In the genomic region with DNA sequence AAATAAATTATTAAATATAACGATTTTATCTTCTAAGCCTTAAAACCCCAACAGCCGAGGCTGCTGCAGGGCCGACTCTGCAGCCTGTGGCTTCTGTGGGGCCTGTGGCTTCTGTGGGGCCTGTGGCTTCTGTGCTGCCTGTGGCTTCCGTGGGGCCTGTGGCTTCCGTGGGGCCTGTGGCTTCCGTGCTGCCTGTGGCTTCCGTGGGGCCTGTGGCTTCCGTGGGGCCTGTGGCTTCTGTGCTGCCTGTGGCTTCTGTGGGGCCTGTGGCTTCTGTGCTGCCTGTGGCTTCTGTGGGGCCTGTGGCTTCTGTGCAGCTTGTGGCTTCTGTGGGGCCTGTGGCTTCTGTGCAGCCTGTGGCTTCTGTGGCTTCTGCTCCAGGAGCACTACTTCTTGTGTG, we compare ENCODE assay signal across 13 cellular contexts. TPM values are rescaled to one million over a fixed set of nuclear protein-coding genes. Genes with fewer than 3 reads are reported as not detected.
DNase-seq lines count a peak whose midpoint lies in the region; ATAC-seq and TF ChIP-seq lines count a peak whose summit lies in the region.
"Not testable (repeated sequence)": the region's sequence is repeated elsewhere in the genome, so short reads cannot be mapped to it uniquely, and the experiment has no call there.
"Had no signal": no experiment of that assay in that cellular context is flagged by ENCODE, and none has a peak within 500 bp of the region (broad histone marks: within the 10 kb centered on the region; RNA-seq: fewer than 3 reads in every experiment).

No MANE protein-coding gene starts in this region.

- not testable (repeated sequence) for H3K4me3 ChIP-seq in CD8-positive, alpha-beta T cell (ENCODE audit: low read depth, low read length); RWPE2 (ENCODE audit: severe bottlenecking); naive thymus-derived CD4-positive, alpha-beta T cell (ENCODE audit: low read length)

- CTCF ChIA-PET in CD8-positive, alpha-beta T cell (lab: Charles Lee): interaction anchor here (0.9 to 1.7 kb wide), 3 partner anchors 9 to 80 kb away, joined by 3 read pairs; no protein-coding TSS in a partner anchor
- CTCF ChIA-PET in activated naive CD4-positive, alpha-beta T cell treated with anti-CD3 and anti-CD28 coated beads, Interleukin-2, amount 10 ng/mL, durations not matched to agents 7 days and 5 days (lab: Charles Lee); naive thymus-derived CD4-positive, alpha-beta T cell (lab: Charles Lee): not testable (repeated sequence)

- H3K27me3 ChIP-seq in CD8-positive, alpha-beta T cell (ENCODE audit: insufficient read depth, low read length); RWPE2 (ENCODE audit: insufficient read depth, poor library complexity, severe bottlenecking); naive thymus-derived CD4-positive, alpha-beta T cell (ENCODE audit: control insufficient read depth in 2 of 2, insufficient read depth in 2 of 2, low read length in 2 of 2): not testable (repeated sequence)

- TF ChIP-seq CTCF in CD8-positive, alpha-beta T cell (IDR thresholded peaks at IDR 0.05); RWPE2 (IDR thresholded peaks at IDR 0.05; ENCODE audit: poor library complexity, severe bottlenecking): not testable (repeated sequence)

- not testable (repeated sequence) for ATAC-seq in CD8-positive, alpha-beta T cell; RWPE2 (ENCODE audit: low read depth); naive thymus-derived CD4-positive, alpha-beta T cell

- H3K9me3 Mint-ChIP-seq in CD8-positive, alpha-beta T cell; activated CD4-positive, alpha-beta T cell treated with anti-CD3 and anti-CD28 coated beads, Interleukin-2, amount 10 ng/mL, durations not matched to agents 24 days and 14 days; activated naive CD4-positive, alpha-beta T cell treated with anti-CD3 and anti-CD28 coated beads, Interleukin-2, amount 10 ng/mL, durations not matched to agents 7 days and 5 days; naive thymus-derived CD4-positive, alpha-beta T cell: not testable (repeated sequence)

- peak overlapping the region; percentile 62 for H3K27ac Mint-ChIP-seq in CD8-positive, alpha-beta T cell
- H3K27ac Mint-ChIP-seq in activated CD4-positive, alpha-beta T cell treated with anti-CD3 and anti-CD28 coated beads, Interleukin-2, amount 10 ng/mL, durations not matched to agents 24 days and 14 days; activated naive CD4-positive, alpha-beta T cell treated with anti-CD3 and anti-CD28 coated beads, Interleukin-2, amount 10 ng/mL, durations not matched to agents 7 days and 5 days: not testable (repeated sequence)
- H3K27ac Mint-ChIP-seq in naive thymus-derived CD4-positive, alpha-beta T cell: peak overlapping the region in 3 of 9 donors; percentile 32 to 63 (median 41)

- DNase-seq in CD8-positive, alpha-beta T cell: peak in 5 of 7 experiments; percentile 11 to 64 (median 28)
- peak; percentile 60 for DNase-seq in RWPE2 (ENCODE audit: low spot score)
- DNase-seq in activated CD4-positive, alpha-beta T cell treated with anti-CD3 and anti-CD28 coated beads, Interleukin-2, amount 10 ng/mL, durations not matched to agents 24 days and 14 days: peak; percentile 70
- peak; percentile 48 for DNase-seq in activated T-cell treated with anti-CD3 and anti-CD28 coated beads, Interleukin-2, amount 50 U/mL, for 1 hour
- DNase-seq in activated naive CD4-positive, alpha-beta T cell treated with anti-CD3 and anti-CD28 coated beads, Interleukin-2, amount 10 ng/mL, durations not matched to agents 7 days and 5 days: peak; percentile 26
- peak; percentile 10 for DNase-seq in effector CD8-positive, alpha-beta T cell (lab: John Stamatoyannopoulos, UW)
- DNase-seq in naive thymus-derived CD4-positive, alpha-beta T cell: not testable (repeated sequence)

- H3K4me3 Mint-ChIP-seq in CD8-positive, alpha-beta T cell; activated CD4-positive, alpha-beta T cell treated with anti-CD3 and anti-CD28 coated beads, Interleukin-2, amount 10 ng/mL, durations not matched to agents 24 days and 14 days; activated naive CD4-positive, alpha-beta T cell treated with anti-CD3 and anti-CD28 coated beads, Interleukin-2, amount 10 ng/mL, durations not matched to agents 7 days and 5 days; naive thymus-derived CD4-positive, alpha-beta T cell: not testable (repeated sequence)

- H3K36me3 Mint-ChIP-seq in CD8-positive, alpha-beta T cell: peaks cover 38% of the 10 kb centered on the region
- H3K36me3 Mint-ChIP-seq in activated CD4-positive, alpha-beta T cell treated with anti-CD3 and anti-CD28 coated beads, Interleukin-2, amount 10 ng/mL, durations not matched to agents 24 days and 14 days (ENCODE audit: low read depth): peaks cover 50% of the 10 kb centered on the region
- peaks cover 48% of the 10 kb centered on the region for H3K36me3 Mint-ChIP-seq in activated naive CD4-positive, alpha-beta T cell treated with anti-CD3 and anti-CD28 coated beads, Interleukin-2, amount 10 ng/mL, durations not matched to agents 7 days and 5 days
- H3K36me3 Mint-ChIP-seq in naive thymus-derived CD4-positive, alpha-beta T cell: peaks cover 8 to 33% (median 31%) of the 10 kb centered on the region in 5 donors

- not testable (repeated sequence) for H3K4me1 Mint-ChIP-seq in CD8-positive, alpha-beta T cell (ENCODE audit: low read depth); activated CD4-positive, alpha-beta T cell treated with anti-CD3 and anti-CD28 coated beads, Interleukin-2, amount 10 ng/mL, durations not matched to agents 24 days and 14 days; activated naive CD4-positive, alpha-beta T cell treated with anti-CD3 and anti-CD28 coated beads, Interleukin-2, amount 10 ng/mL, durations not matched to agents 7 days and 5 days
- peaks cover 2 to 15% (median 7%) of the 10 kb centered on the region in 7 donors for H3K4me1 Mint-ChIP-seq in naive thymus-derived CD4-positive, alpha-beta T cell

- H3K27ac ChIP-seq in CD8-positive, alpha-beta T cell (ENCODE audit: low read depth, low read length); RWPE2 (ENCODE audit: poor library complexity, severe bottlenecking): not testable (repeated sequence)
- H3K27ac ChIP-seq in naive thymus-derived CD4-positive, alpha-beta T cell (ENCODE audit: low read depth, low read length): peak overlapping the region; percentile 43

- H3K4me1 ChIP-seq in CD8-positive, alpha-beta T cell (ENCODE audit: insufficient read depth, low read length); RWPE2 (ENCODE audit: insufficient read depth, poor library complexity, severe bottlenecking); naive thymus-derived CD4-positive, alpha-beta T cell (ENCODE audit: control insufficient read depth in 2 of 2, insufficient read depth in 2 of 2, low read length in 2 of 2): not testable (repeated sequence)

- not testable (repeated sequence) for H3K27me3 Mint-ChIP-seq in CD8-positive, alpha-beta T cell (ENCODE audit: low read depth); activated CD4-positive, alpha-beta T cell treated with anti-CD3 and anti-CD28 coated beads, Interleukin-2, amount 10 ng/mL, durations not matched to agents 24 days and 14 days; activated naive CD4-positive, alpha-beta T cell treated with anti-CD3 and anti-CD28 coated beads, Interleukin-2, amount 10 ng/mL, durations not matched to agents 7 days and 5 days; naive thymus-derived CD4-positive, alpha-beta T cell

- intact Hi-C loops in CD8-positive, alpha-beta T cell (cut with DNase I, micrococcal nuclease); activated CD4-positive, alpha-beta T cell treated with anti-CD3 and anti-CD28 coated beads, Interleukin-2, amount 10 ng/mL, durations not matched to agents 24 days and 14 days (cut with micrococcal nuclease); naive thymus-derived CD4-positive, alpha-beta T cell (cut with micrococcal nuclease): not testable (repeated sequence)

- POLR2A ChIA-PET in CD8-positive, alpha-beta T cell (lab: Charles Lee): not testable (repeated sequence)
- POLR2A ChIA-PET in naive thymus-derived CD4-positive, alpha-beta T cell (lab: Charles Lee): interaction anchor here (0.7 to 2.8 kb wide), 3 partner anchors 10 to 45 kb away, joined by 3 to 8 read pairs (median 5); no protein-coding TSS in a partner anchor

- H3K36me3 ChIP-seq in CD8-positive, alpha-beta T cell (ENCODE audit: insufficient read depth, low read length): peaks cover 24% of the 10 kb centered on the region
- peaks cover 52% of the 10 kb centered on the region for H3K36me3 ChIP-seq in RWPE2 (ENCODE audit: low read depth)
- H3K36me3 ChIP-seq in naive thymus-derived CD4-positive, alpha-beta T cell (ENCODE audit: control insufficient read depth in 2 of 3, insufficient read depth in 3 of 3, low read length in 3 of 3): peaks cover 6 to 64% (median 16%) of the 10 kb centered on the region in 3 experiments

- H3K9me3 ChIP-seq in CD8-positive, alpha-beta T cell (ENCODE audit: low read length); RWPE2 (ENCODE audit: severe bottlenecking); naive thymus-derived CD4-positive, alpha-beta T cell (ENCODE audit: control insufficient read depth in 2 of 3, low read length in 3 of 3): not testable (repeated sequence)

RNA-seq across cellular contexts. Expression of a gene that starts 25.2 kb away (rescaled TPM):
- total RNA-seq in CD8-positive, alpha-beta T cell: 10 to 100 TPM; 31.4 to 33.8 TPM
- 13.9 and 14.1 TPM in 2 replicates for total RNA-seq in activated CD4-positive, alpha-beta T cell treated with anti-CD3 and anti-CD28 coated beads, Interleukin-2, amount 10 ng/mL, durations not matched to agents 24 days and 14 days
- 10 to 100 TPM; 17.4 to 30.2 (median 24.6) TPM for total RNA-seq in naive thymus-derived CD4-positive, alpha-beta T cell
- 10 to 100 TPM; 11.0 to 21.9 TPM for polyA plus RNA-seq in naive thymus-derived CD4-positive, alpha-beta T cell

RNA-seq across cellular contexts. Expression of a gene that starts 27.6 kb away (rescaled TPM):
- total RNA-seq in CD8-positive, alpha-beta T cell: 10 to 100 TPM; 43.3 to 48.0 TPM
- 13.7 and 15.9 TPM in 2 replicates for total RNA-seq in activated CD4-positive, alpha-beta T cell treated with anti-CD3 and anti-CD28 coated beads, Interleukin-2, amount 10 ng/mL, durations not matched to agents 24 days and 14 days
- 100 to 1,000 TPM in 1 of 5 experiments, 10 to 100 TPM in 4; 24.4 to 102 (median 42.1) TPM for total RNA-seq in naive thymus-derived CD4-positive, alpha-beta T cell
- polyA plus RNA-seq in naive thymus-derived CD4-positive, alpha-beta T cell: 1 to 10 TPM; 3.8 to 5.8 TPM

RNA-seq across cellular contexts. Expression of a gene that starts 47.7 kb away (rescaled TPM):
- total RNA-seq in CD8-positive, alpha-beta T cell: under 1 TPM; 0.50 to 0.52 TPM
- total RNA-seq in activated CD4-positive, alpha-beta T cell treated with anti-CD3 and anti-CD28 coated beads, Interleukin-2, amount 10 ng/mL, durations not matched to agents 24 days and 14 days: 0.12 and 0.16 TPM in 2 replicates
- 1 to 10 TPM in 1 of 5 experiments, under 1 TPM in 4; 0.30 to 1.2 (median 0.32) TPM for total RNA-seq in naive thymus-derived CD4-positive, alpha-beta T cell
- under 1 TPM; 0.22 to 0.90 TPM for polyA plus RNA-seq in naive thymus-derived CD4-positive, alpha-beta T cell
- total RNA-seq: Calu3, H4 had no signal

RNA-seq across cellular contexts. Expression of a gene that starts 51.5 kb away (rescaled TPM):
- 10 to 100 TPM; 64.2 to 65.9 TPM for total RNA-seq in CD8-positive, alpha-beta T cell
- total RNA-seq in activated CD4-positive, alpha-beta T cell treated with anti-CD3 and anti-CD28 coated beads, Interleukin-2, amount 10 ng/mL, durations not matched to agents 24 days and 14 days: 9.7 and 10.7 TPM in 2 replicates
- 100 to 1,000 TPM in 2 of 5 experiments, 10 to 100 TPM in 3; 34.2 to 122 (median 70.3) TPM for total RNA-seq in naive thymus-derived CD4-positive, alpha-beta T cell
- polyA plus RNA-seq in naive thymus-derived CD4-positive, alpha-beta T cell: 10 to 100 TPM; 33.5 to 37.0 TPM

RNA-seq across cellular contexts. Expression of a gene that starts 54.1 kb away (rescaled TPM):
- not detected for total RNA-seq in CD8-positive, alpha-beta T cell
- total RNA-seq in activated CD4-positive, alpha-beta T cell treated with anti-CD3 and anti-CD28 coated beads, Interleukin-2, amount 10 ng/mL, durations not matched to agents 24 days and 14 days: not detected in 2 replicates
- total RNA-seq in naive thymus-derived CD4-positive, alpha-beta T cell: under 1 TPM in 1 of 5 experiments, not detected in 4; 0.24 TPM
- not detected for polyA plus RNA-seq in naive thymus-derived CD4-positive, alpha-beta T cell
- total RNA-seq: Calu3, H4, LHCN-M2, Right ventricle myocardium inferior, SJCRH30 had no signal
- polyA plus RNA-seq: AG04450 had no signal
